ENCODE assay signal across 8 cellular contexts in the genomic region with DNA sequence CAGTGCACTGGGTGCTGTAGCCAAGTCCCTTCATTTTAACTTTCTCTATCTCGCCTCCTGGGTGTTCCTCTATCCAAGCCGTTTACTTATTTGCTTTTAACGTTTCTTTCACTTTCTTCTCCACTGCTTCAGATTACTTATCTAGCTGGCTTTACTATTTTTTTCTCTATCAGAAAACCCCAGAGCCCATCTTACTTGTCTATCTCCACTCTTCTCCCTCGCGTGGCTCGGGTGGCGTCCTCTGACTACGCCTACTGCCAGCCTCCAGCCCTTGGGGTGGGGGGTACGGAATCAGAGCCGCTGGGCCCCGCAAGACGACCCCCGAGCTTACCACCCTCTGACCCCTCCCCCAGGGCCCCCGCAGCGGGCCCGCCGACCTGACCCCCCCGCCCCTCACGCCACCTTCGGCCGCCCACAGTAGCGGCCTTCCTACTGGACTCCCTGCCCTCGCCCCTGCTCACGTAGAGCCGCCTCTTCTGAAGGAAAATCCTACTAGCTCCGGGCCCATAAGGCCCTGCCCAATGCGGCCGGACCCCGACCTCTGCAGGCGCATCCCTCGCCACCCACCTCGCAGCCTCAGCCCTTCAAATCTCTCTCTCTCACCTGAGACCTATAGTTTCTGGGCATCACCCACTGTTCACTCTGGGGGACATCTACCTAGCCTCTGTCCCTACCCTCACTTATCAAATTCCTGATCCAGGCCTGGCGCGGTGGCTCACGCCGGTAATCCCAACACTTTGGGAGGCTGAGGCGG. TPM values are rescaled to one million over a fixed set of nuclear protein-coding genes. Genes with fewer than 3 reads are reported as not detected.
DNase-seq lines count a peak whose midpoint lies in the region; ATAC-seq and TF ChIP-seq lines count a peak whose summit lies in the region.

No MANE protein-coding gene starts in this region.

- no peaks in the 10 kb centered on the region for H3K9me3 ChIP-seq in suprapubic skin

- H3K4me3 ChIP-seq in suprapubic skin: peak overlapping the region; percentile 74

- peaks cover 38% of the 10 kb centered on the region for H3K4me1 ChIP-seq in suprapubic skin

- ATAC-seq in GM19452 (IDR thresholded peaks at IDR 0.05; ENCODE audit: unreplicated experiment): no peak

- H3K27me3 ChIP-seq in suprapubic skin: no peaks in the 10 kb centered on the region

- TF ChIP-seq CTCF in suprapubic skin (IDR thresholded peaks at IDR 0.05): no peak

- H3K36me3 Mint-ChIP-seq in activated T-helper 2 cell treated with anti-CD3 and anti-CD28 coated beads, Interferon-gamma antibody, Interleukin-2, Interleukin-4, amounts not matched to agents 10 μg/mL and 5 μg/mL and 100 μg/mL, durations not matched to agents 14 hours and 24 hours and 36 hours (ENCODE audit: low read depth): peaks cover 4% of the 10 kb centered on the region
- H3K36me3 Mint-ChIP-seq in immature natural killer cell: no peaks in the 10 kb centered on the region

- TF ChIP-seq POLR2A in suprapubic skin (IDR thresholded peaks at IDR 0.05): no peak

- no peaks in the 10 kb centered on the region for H3K27me3 Mint-ChIP-seq in activated T-helper 2 cell treated with anti-CD3 and anti-CD28 coated beads, Interferon-gamma antibody, Interleukin-2, Interleukin-4, amounts not matched to agents 10 μg/mL and 5 μg/mL and 100 μg/mL, durations not matched to agents 14 hours and 24 hours and 36 hours (ENCODE audit: low read depth)
- H3K27me3 Mint-ChIP-seq in immature natural killer cell (ENCODE audit: low read depth in 3 of 3): peaks cover 2 to 9% (median 5%) of the 10 kb centered on the region in 3 donors

- H3K36me3 ChIP-seq in suprapubic skin: no peaks in the 10 kb centered on the region

- 49% methylated on average over 34 of the region's 37 CpGs for WGBS in suprapubic skin

- H3K4me1 Mint-ChIP-seq in activated T-helper 2 cell treated with anti-CD3 and anti-CD28 coated beads, Interferon-gamma antibody, Interleukin-2, Interleukin-4, amounts not matched to agents 10 μg/mL and 5 μg/mL and 100 μg/mL, durations not matched to agents 14 hours and 24 hours and 36 hours (ENCODE audit: low read depth): peaks cover 27% of the 10 kb centered on the region
- H3K4me1 Mint-ChIP-seq in immature natural killer cell: peaks cover 24 to 25% of the 10 kb centered on the region in 2 donors

- DNase-seq in NOMO-1 treated with DMSO at 0.1 percent for 48 hours (lab: John Stamatoyannopoulos, UW; ENCODE audit: unreplicated experiment): peak; percentile 23
- no peak for DNase-seq in NOMO-1 treated with dmso at 0.1 percent for 144 hours (lab: John Stamatoyannopoulos, UW; ENCODE audit: unreplicated experiment)
- DNase-seq in activated T-helper 2 cell treated with anti-CD3 and anti-CD28 coated beads, Interferon-gamma antibody, Interleukin-2, Interleukin-4, amounts not matched to agents 10 μg/mL and 5 μg/mL and 100 μg/mL, durations not matched to agents 14 hours and 24 hours and 36 hours (ENCODE audit: low spot score): no peak
- peak; percentile 25 to 31 (median 30) for DNase-seq in immature natural killer cell
- peak in 1 of 2 donors; percentile 64 for DNase-seq in suprapubic skin (ENCODE audit: low spot score in 2 of 2)
- no peak for DNase-seq in medulla oblongata (ENCODE audit: extremely low spot score)
- no peak for DNase-seq in stimulated activated CD4-positive, alpha-beta T cell treated with anti-CD3 and anti-CD28 coated beads, Interleukin-2, amount 100 ng/mL, for 48 hours

- peak overlapping the region; percentile 85 for H3K4me3 Mint-ChIP-seq in activated T-helper 2 cell treated with anti-CD3 and anti-CD28 coated beads, Interferon-gamma antibody, Interleukin-2, Interleukin-4, amounts not matched to agents 10 μg/mL and 5 μg/mL and 100 μg/mL, durations not matched to agents 14 hours and 24 hours and 36 hours (ENCODE audit: low read depth)
- peak overlapping the region; percentile 89 to 94 (median 92) for H3K4me3 Mint-ChIP-seq in immature natural killer cell

- peak overlapping the region; percentile 84 for H3K27ac Mint-ChIP-seq in activated T-helper 2 cell treated with anti-CD3 and anti-CD28 coated beads, Interferon-gamma antibody, Interleukin-2, Interleukin-4, amounts not matched to agents 10 μg/mL and 5 μg/mL and 100 μg/mL, durations not matched to agents 14 hours and 24 hours and 36 hours
- peak overlapping the region; percentile 85 to 96 (median 91) for H3K27ac Mint-ChIP-seq in immature natural killer cell

- intact Hi-C loops in activated T-helper 2 cell treated with anti-CD3 and anti-CD28 coated beads, Interferon-gamma antibody, Interleukin-2, Interleukin-4, amounts not matched to agents 10 μg/mL and 5 μg/mL and 100 μg/mL, durations not matched to agents 14 hours and 24 hours and 36 hours (cut with micrococcal nuclease): loop anchor here (2.0 kb wide), 1 partner anchor 15 kb away; no protein-coding TSS in a partner anchor

- peak overlapping the region; percentile 95 for H3K27ac ChIP-seq in suprapubic skin

- no peak for TF ChIP-seq EP300 in suprapubic skin (IDR thresholded peaks at IDR 0.05)

- no peaks in the 10 kb centered on the region for H3K9me3 Mint-ChIP-seq in activated T-helper 2 cell treated with anti-CD3 and anti-CD28 coated beads, Interferon-gamma antibody, Interleukin-2, Interleukin-4, amounts not matched to agents 10 μg/mL and 5 μg/mL and 100 μg/mL, durations not matched to agents 14 hours and 24 hours and 36 hours
- no peaks in the 10 kb centered on the region for H3K9me3 Mint-ChIP-seq in immature natural killer cell

RNA-seq across cellular contexts. Expression of a gene that starts 1.0 kb away (rescaled TPM):
- 46.2 and 47.1 TPM in 2 replicates for total RNA-seq in activated T-helper 2 cell treated with anti-CD3 and anti-CD28 coated beads, Interferon-gamma antibody, Interleukin-2, Interleukin-4, amounts not matched to agents 10 μg/mL and 5 μg/mL and 100 μg/mL, durations not matched to agents 14 hours and 24 hours and 36 hours
- 10 to 100 TPM in 1 of 3 donors, 1 to 10 TPM in 2; 5.1 to 10.5 (median 6.6) TPM for polyA plus RNA-seq in immature natural killer cell
- 100 to 1,000 TPM in 1 of 4 donors, 10 to 100 TPM in 3; 31.2 to 165 (median 72.2) TPM for total RNA-seq in suprapubic skin

RNA-seq across cellular contexts. Expression of a gene that starts 10.8 kb away (rescaled TPM):
- not detected in 2 replicates for total RNA-seq in activated T-helper 2 cell treated with anti-CD3 and anti-CD28 coated beads, Interferon-gamma antibody, Interleukin-2, Interleukin-4, amounts not matched to agents 10 μg/mL and 5 μg/mL and 100 μg/mL, durations not matched to agents 14 hours and 24 hours and 36 hours
- polyA plus RNA-seq in immature natural killer cell: under 1 TPM in 1 of 3 donors, not detected in 2; 0.11 TPM
- not detected for total RNA-seq in suprapubic skin

RNA-seq across cellular contexts. Expression of a gene that starts 25.5 kb away (rescaled TPM):
- 20.0 and 22.0 TPM in 2 replicates for total RNA-seq in activated T-helper 2 cell treated with anti-CD3 and anti-CD28 coated beads, Interferon-gamma antibody, Interleukin-2, Interleukin-4, amounts not matched to agents 10 μg/mL and 5 μg/mL and 100 μg/mL, durations not matched to agents 14 hours and 24 hours and 36 hours
- polyA plus RNA-seq in immature natural killer cell: 1 to 10 TPM in 1 of 3 donors, under 1 TPM in 1, not detected in 1; 0.14 to 1.3 TPM
- 10 to 100 TPM; 10.6 to 61.4 (median 22.6) TPM for total RNA-seq in suprapubic skin

RNA-seq across cellular contexts. Expression of a gene that starts 29.8 kb away (rescaled TPM):
- total RNA-seq in activated T-helper 2 cell treated with anti-CD3 and anti-CD28 coated beads, Interferon-gamma antibody, Interleukin-2, Interleukin-4, amounts not matched to agents 10 μg/mL and 5 μg/mL and 100 μg/mL, durations not matched to agents 14 hours and 24 hours and 36 hours: 3.7 and 4.3 TPM in 2 replicates
- 10 to 100 TPM; 45.5 to 62.6 (median 59.4) TPM for polyA plus RNA-seq in immature natural killer cell
- total RNA-seq in suprapubic skin: under 1 TPM in 1 of 4 donors, not detected in 3; 0.56 TPM

RNA-seq across cellular contexts. Expression of a gene that starts 32.8 kb away (rescaled TPM):
- total RNA-seq in activated T-helper 2 cell treated with anti-CD3 and anti-CD28 coated beads, Interferon-gamma antibody, Interleukin-2, Interleukin-4, amounts not matched to agents 10 μg/mL and 5 μg/mL and 100 μg/mL, durations not matched to agents 14 hours and 24 hours and 36 hours: 238 and 243 TPM in 2 replicates
- 1,000 to 10,000 TPM in 2 of 3 donors, 100 to 1,000 TPM in 1; 893 to 1,468 (median 1,114) TPM for polyA plus RNA-seq in immature natural killer cell
- 10 to 100 TPM; 13.5 to 31.2 (median 16.3) TPM for total RNA-seq in suprapubic skin

Comparison
In these comparisons a context has a peak if more than half of its experiments do, and no peak if none do; other contexts are left out.
1. DNase-seq: peak in NOMO-1 treated with DMSO at 0.1 percent for 48 hours (single experiment) and immature natural killer cell (3 of 3); none in NOMO-1 treated with dmso at 0.1 percent for 144 hours (single experiment), activated T-helper 2 cell treated with anti-CD3 and anti-CD28 coated beads, Interferon-gamma antibody, Interleukin-2, Interleukin-4, amounts not matched to agents 10 μg/mL and 5 μg/mL and 100 μg/mL, durations not matched to agents 14 hours and 24 hours and 36 hours (single experiment), medulla oblongata (single experiment) and stimulated activated CD4-positive, alpha-beta T cell treated with anti-CD3 and anti-CD28 coated beads, Interleukin-2, amount 100 ng/mL, for 48 hours (0 of 2).